In the genomic region with DNA sequence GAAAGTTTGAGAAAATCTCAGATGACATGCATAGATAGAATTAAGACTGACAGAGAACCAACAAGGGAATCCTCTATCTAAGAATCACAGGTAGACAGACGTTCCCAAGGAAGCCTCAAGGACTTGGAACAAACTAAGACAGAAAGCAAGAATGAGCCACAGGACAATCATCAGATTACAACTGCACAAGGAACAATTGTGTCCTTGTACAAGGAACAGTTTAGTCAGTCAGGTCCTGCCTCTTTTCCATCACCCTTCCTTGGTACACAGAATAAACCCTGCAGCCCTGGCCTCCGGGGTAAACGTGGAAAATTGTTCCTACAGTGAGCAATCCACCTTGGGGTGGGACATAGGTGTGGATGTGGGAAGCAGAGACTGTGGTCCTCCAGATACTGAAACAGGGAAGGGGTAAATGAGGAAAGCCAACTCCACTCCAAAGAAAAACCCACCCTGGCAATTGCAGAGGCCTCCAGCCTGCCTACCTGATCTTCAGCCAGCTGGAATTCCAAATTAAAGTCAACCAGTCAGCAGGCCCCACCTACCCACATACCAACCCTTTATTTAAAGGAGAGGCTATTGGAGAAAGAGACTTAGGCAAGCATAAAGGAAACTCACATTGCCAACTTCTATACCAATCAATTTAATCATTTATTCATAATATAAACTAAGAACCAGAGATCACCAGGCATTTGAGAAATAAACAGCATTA, we compare ENCODE assay signal across 1 cellular context.
TF ChIP-seq lines count a peak whose summit lies in the region.

No MANE protein-coding gene starts in this region.

TF ChIP-seq in GM23338, 12 proteins besides CTCF, POLR2A, EP300 and RAD21 (continued from another document):
- TF ChIP-seq, protein P1, sequence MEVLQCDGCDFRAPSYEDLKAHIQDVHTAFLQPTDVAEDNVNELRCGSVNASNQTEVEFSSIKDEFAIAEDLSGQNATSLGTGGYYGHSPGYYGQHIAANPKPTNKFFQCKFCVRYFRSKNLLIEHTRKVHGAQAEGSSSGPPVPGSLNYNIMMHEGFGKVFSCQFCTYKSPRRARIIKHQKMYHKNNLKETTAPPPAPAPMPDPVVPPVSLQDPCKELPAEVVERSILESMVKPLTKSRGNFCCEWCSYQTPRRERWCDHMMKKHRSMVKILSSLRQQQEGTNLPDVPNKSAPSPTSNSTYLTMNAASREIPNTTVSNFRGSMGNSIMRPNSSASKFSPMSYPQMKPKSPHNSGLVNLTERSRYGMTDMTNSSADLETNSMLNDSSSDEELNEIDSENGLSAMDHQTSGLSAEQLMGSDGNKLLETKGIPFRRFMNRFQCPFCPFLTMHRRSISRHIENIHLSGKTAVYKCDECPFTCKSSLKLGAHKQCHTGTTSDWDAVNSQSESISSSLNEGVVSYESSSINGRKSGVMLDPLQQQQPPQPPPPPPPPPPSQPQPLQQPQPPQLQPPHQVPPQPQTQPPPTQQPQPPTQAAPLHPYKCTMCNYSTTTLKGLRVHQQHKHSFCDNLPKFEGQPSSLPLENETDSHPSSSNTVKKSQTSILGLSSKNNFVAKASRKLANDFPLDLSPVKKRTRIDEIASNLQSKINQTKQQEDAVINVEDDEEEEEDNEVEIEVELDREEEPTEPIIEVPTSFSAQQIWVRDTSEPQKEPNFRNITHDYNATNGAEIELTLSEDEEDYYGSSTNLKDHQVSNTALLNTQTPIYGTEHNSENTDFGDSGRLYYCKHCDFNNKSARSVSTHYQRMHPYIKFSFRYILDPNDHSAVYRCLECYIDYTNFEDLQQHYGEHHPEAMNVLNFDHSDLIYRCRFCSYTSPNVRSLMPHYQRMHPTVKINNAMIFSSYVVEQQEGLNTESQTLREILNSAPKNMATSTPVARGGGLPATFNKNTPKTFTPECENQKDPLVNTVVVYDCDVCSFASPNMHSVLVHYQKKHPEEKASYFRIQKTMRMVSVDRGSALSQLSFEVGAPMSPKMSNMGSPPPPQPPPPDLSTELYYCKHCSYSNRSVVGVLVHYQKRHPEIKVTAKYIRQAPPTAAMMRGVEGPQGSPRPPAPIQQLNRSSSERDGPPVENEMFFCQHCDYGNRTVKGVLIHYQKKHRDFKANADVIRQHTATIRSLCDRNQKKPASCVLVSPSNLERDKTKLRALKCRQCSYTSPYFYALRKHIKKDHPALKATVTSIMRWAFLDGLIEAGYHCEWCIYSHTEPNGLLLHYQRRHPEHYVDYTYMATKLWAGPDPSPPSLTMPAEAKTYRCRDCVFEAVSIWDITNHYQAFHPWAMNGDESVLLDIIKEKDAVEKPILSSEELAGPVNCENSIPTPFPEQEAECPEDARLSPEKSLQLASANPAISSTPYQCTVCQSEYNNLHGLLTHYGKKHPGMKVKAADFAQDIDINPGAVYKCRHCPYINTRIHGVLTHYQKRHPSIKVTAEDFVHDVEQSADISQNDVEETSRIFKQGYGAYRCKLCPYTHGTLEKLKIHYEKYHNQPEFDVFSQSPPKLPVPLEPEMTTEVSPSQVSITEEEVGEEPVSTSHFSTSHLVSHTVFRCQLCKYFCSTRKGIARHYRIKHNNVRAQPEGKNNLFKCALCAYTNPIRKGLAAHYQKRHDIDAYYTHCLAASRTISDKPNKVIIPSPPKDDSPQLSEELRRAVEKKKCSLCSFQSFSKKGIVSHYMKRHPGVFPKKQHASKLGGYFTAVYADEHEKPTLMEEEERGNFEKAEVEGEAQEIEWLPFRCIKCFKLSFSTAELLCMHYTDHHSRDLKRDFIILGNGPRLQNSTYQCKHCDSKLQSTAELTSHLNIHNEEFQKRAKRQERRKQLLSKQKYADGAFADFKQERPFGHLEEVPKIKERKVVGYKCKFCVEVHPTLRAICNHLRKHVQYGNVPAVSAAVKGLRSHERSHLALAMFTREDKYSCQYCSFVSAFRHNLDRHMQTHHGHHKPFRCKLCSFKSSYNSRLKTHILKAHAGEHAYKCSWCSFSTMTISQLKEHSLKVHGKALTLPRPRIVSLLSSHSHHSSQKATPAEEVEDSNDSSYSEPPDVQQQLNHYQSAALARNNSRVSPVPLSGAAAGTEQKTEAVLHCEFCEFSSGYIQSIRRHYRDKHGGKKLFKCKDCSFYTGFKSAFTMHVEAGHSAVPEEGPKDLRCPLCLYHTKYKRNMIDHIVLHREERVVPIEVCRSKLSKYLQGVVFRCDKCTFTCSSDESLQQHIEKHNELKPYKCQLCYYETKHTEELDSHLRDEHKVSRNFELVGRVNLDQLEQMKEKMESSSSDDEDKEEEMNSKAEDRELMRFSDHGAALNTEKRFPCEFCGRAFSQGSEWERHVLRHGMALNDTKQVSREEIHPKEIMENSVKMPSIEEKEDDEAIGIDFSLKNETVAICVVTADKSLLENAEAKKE (CRISPR knock-in tag; IDR thresholded peaks at IDR 0.05), result peak; percentile 12; the same call in 1 of the 2 replicates
TF ChIP-seq in GM23338: peak in this region for 1.
